In genomic region chr5:120818128-120818527, GRCh38 we compare ENCODE assay signal across 22 cellular contexts.
"Had no signal": no experiment of that assay in that cellular context is flagged by ENCODE, and none has a peak within 500 bp of the region (broad histone marks: within the 10 kb centered on the region; RNA-seq: fewer than 3 reads in every experiment).

No MANE protein-coding gene starts in this region.

- ATAC-seq: effector memory CD8-positive, alpha-beta T cell; gastrocnemius medialis; left ventricle myocardium superior; stimulated activated effector memory CD8-positive, alpha-beta T cell treated with anti-CD3 and anti-CD28 coated beads, Interleukin-12 subunit alpha, Interleukin-12 subunit beta, amount 100 ng/mL, for 72 hours; stimulated activated naive CD8-positive, alpha-beta T cell treated with anti-CD3 and anti-CD28 coated beads, Interleukin-15, amount 100 ng/mL, for 72 hours had no signal

- H3K27me3 ChIP-seq: breast epithelium, colonic mucosa, dorsolateral prefrontal cortex, esophagus squamous epithelium, gastrocnemius medialis, ovary, transverse colon had no signal

- FAIRE-seq: urothelium cell line had no signal

- H3K4me1 ChIP-seq: breast epithelium, colonic mucosa, esophagus squamous epithelium, gastrocnemius medialis, prostate gland, transverse colon had no signal

- H3K27ac ChIP-seq: breast epithelium, colonic mucosa, dorsolateral prefrontal cortex, esophagus squamous epithelium, gastrocnemius medialis, ovary, prostate gland, transverse colon had no signal

- H3K36me3 ChIP-seq: breast epithelium, colonic mucosa, esophagus squamous epithelium, gastrocnemius medialis, ovary, prostate gland, transverse colon had no signal

- DNase-seq: activated CD4-positive, alpha-beta memory T cell treated with anti-CD3 and anti-CD28 coated beads for 36 hours; activated CD4-positive, alpha-beta T cell treated with anti-CD3 and anti-CD28 coated beads for 48 hours; activated CD4-positive, CD25-positive, alpha-beta regulatory T cell; activated naive CD4-positive, alpha-beta T cell treated with Interleukin-2 at 50 U/mL for 16 hours; activated naive CD8-positive, alpha-beta T cell treated with anti-CD3 and anti-CD28 coated beads for 36 hours; activated T-cell treated with anti-CD3 and anti-CD28 coated beads, Interleukin-2, amount 50 U/mL, for 48 hours; colonic mucosa; dorsolateral prefrontal cortex; effector memory CD8-positive, alpha-beta T cell; esophagus squamous epithelium; gastrocnemius medialis; hippocampal formation; left ventricle myocardium superior; mammary epithelial cell; ovary; stimulated activated naive CD8-positive, alpha-beta T cell treated with anti-CD3 and anti-CD28 coated beads, Interleukin-15, amount 100 ng/mL, for 72 hours; T1000; transverse colon had no signal

- H3K4me3 ChIP-seq: breast epithelium, colonic mucosa, dorsolateral prefrontal cortex, esophagus squamous epithelium, gastrocnemius medialis, ovary, prostate gland, transverse colon had no signal

- H3K9me3 ChIP-seq: colonic mucosa, gastrocnemius medialis, prostate gland, transverse colon had no signal
